ENCODE assay signal across 8 cellular contexts in genomic region chr2:218273214-218273907, GRCh38. TPM values are rescaled to one million over a fixed set of nuclear protein-coding genes. Genes with fewer than 3 reads are reported as not detected.
DNase-seq lines count a peak whose midpoint lies in the region; ATAC-seq and TF ChIP-seq lines count a peak whose summit lies in the region.
"Not testable (repeated sequence)": the region's sequence is repeated elsewhere in the genome, so short reads cannot be mapped to it uniquely, and the experiment has no call there.

No MANE protein-coding gene starts in this region.

- not testable (repeated sequence) for H2BK120ac ChIP-seq in IMR-90 (ENCODE audit: low read depth, low read length)

- H3K4me1 Mint-ChIP-seq in activated CD4-positive, alpha-beta memory T cell treated with anti-CD3 and anti-CD28 coated beads for 36 hours (ENCODE audit: low read depth), result peaks cover 24% of the 10 kb centered on the region
- H3K4me1 Mint-ChIP-seq in MCF 10A (ENCODE audit: insufficient read depth, unreplicated experiment), result peaks cover 35% of the 10 kb centered on the region
- peaks cover 27% of the 10 kb centered on the region for H3K4me1 Mint-ChIP-seq in mesothelial cell of epicardium

- not testable (repeated sequence) for H3K27me3 Mint-ChIP-seq in activated CD4-positive, alpha-beta memory T cell treated with anti-CD3 and anti-CD28 coated beads for 36 hours; MCF 10A (ENCODE audit: insufficient read depth, unreplicated experiment); mesothelial cell of epicardium (ENCODE audit: low read depth)

- H4K5ac ChIP-seq in IMR-90 (ENCODE audit: low read depth, low read length), result not testable (repeated sequence)

- H3K4me3 ChIP-seq in ACC112 (ENCODE audit: low read depth, low read length); IMR-90 (ENCODE audit: insufficient read depth, low read depth, low read length): not testable (repeated sequence)
- H3K4me3 ChIP-seq in rectal smooth muscle tissue (ENCODE audit: low read length), result peak overlapping the region; percentile 23

- POLR2A ChIA-PET in IMR-90 (lab: Charles Lee; ENCODE audit: unreplicated experiment), result interaction anchor here (0.6 to 1.1 kb wide), 2 partner anchors 9 to 14 kb away, joined by 3 to 4 read pairs; no protein-coding TSS in a partner anchor
- POLR2A ChIA-PET in activated CD4-positive, alpha-beta memory T cell treated with anti-CD3 and anti-CD28 coated beads for 36 hours (lab: Charles Lee), result interaction anchor here (8.4 kb wide), 1 partner anchor 14 kb away, joined by 115 read pairs; the partner anchor contains the start of gene TMBIM1
- POLR2A ChIA-PET in MCF 10A (lab: Yijun Ruan, JAX), result interaction anchor here (0.7 to 8.0 kb wide), 8 partner anchors 14 to 296 kb away, joined by 3 to 390 read pairs (median 6); partner anchors contain the start of genes ARPC2 and TMBIM1

- intact Hi-C loops in IMR-90 (cut with micrococcal nuclease) (loop anchor here (2.0 to 10.0 kb wide), 2 partner anchors 13 to 291 kb away; partner anchors contain the start of genes CNOT9 and USP37), Right ventricle myocardium superior (cut with DNase I) (loop anchor here (10.0 kb wide), 1 partner anchor 191 kb away; no protein-coding TSS in a partner anchor)
- intact Hi-C loops in activated CD4-positive, alpha-beta memory T cell treated with anti-CD3 and anti-CD28 coated beads for 36 hours (cut with micrococcal nuclease), result loop anchor here (2.0 to 5.0 kb wide), 2 partner anchors 106 to 375 kb away; partner anchors contain the start of gene CXCR1
- intact Hi-C loops in MCF 10A (cut with micrococcal nuclease), result not testable (repeated sequence)

- not testable (repeated sequence) for H3K9me3 Mint-ChIP-seq in activated CD4-positive, alpha-beta memory T cell treated with anti-CD3 and anti-CD28 coated beads for 36 hours; MCF 10A (ENCODE audit: unreplicated experiment); mesothelial cell of epicardium

- H2BK15ac ChIP-seq in IMR-90 (ENCODE audit: low read depth, low read length), result not testable (repeated sequence)

- H3K4ac ChIP-seq in IMR-90 (ENCODE audit: low read depth, low read length), result peak overlapping the region; percentile 68; the same call in 1 of the 2 replicates

- H4K91ac ChIP-seq in IMR-90 (ENCODE audit: insufficient read depth, low read depth, low read length), result not testable (repeated sequence)

- H3K56ac ChIP-seq in IMR-90 (ENCODE audit: extremely low read depth, insufficient read depth, low read length), result not testable (repeated sequence)

- TF ChIP-seq CTCF in IMR-90 (conservative IDR thresholded peaks at IDR 0.05; ENCODE audit: low read depth, low read length); MCF 10A (IDR thresholded peaks at IDR 0.05; ENCODE audit: unreplicated experiment); mesothelial cell of epicardium (IDR thresholded peaks at IDR 0.05; ENCODE audit: unreplicated experiment): not testable (repeated sequence)

- not testable (repeated sequence) for H3K23ac ChIP-seq in IMR-90 (ENCODE audit: low read depth, low read length)

- no CpG with 5 or more reads among the region's 8 CpGs for WGBS in IMR-90 (ENCODE audit: extremely low coverage in 2 of 2, insufficient read length in 1 of 2), 2 experiments

- H3K4me3 Mint-ChIP-seq in activated CD4-positive, alpha-beta memory T cell treated with anti-CD3 and anti-CD28 coated beads for 36 hours; mesothelial cell of epicardium: not testable (repeated sequence)
- peak overlapping the region; percentile 97 for H3K4me3 Mint-ChIP-seq in MCF 10A (ENCODE audit: unreplicated experiment)

- H2BK5ac ChIP-seq in IMR-90 (ENCODE audit: low read depth, low read length, poor library complexity, severe bottlenecking), result not testable (repeated sequence)

- H3K4me2 ChIP-seq in IMR-90 (ENCODE audit: low read depth, low read length), result not testable (repeated sequence)

- H3K4me1 ChIP-seq in ACC112 (ENCODE audit: control insufficient read depth, insufficient read depth, low read length, unreplicated experiment), result peaks cover 16% of the 10 kb centered on the region
- peaks cover 10% of the 10 kb centered on the region for H3K4me1 ChIP-seq in IMR-90 (ENCODE audit: control insufficient read depth, insufficient read depth, low read length)
- H3K4me1 ChIP-seq in rectal smooth muscle tissue (ENCODE audit: control insufficient read depth, insufficient read depth, low read length), result peaks cover 21% of the 10 kb centered on the region

- not testable (repeated sequence) for ATAC-seq in IMR-90 (ENCODE audit: low read depth); Right ventricle myocardium superior (ENCODE audit: poor library complexity)

- H3K9ac ChIP-seq in IMR-90 (ENCODE audit: low read depth, low read length); rectal smooth muscle tissue (ENCODE audit: low read length): not testable (repeated sequence)

- in situ Hi-C loops in IMR-90 (cut with MboI; ENCODE audit: low sequenced_read_pairs), result loop anchor here (10.0 kb wide), 1 partner anchor 121 kb away; the partner anchor contains the start of gene CTDSP1

- peak overlapping the region; percentile 42 for H3K27ac Mint-ChIP-seq in activated CD4-positive, alpha-beta memory T cell treated with anti-CD3 and anti-CD28 coated beads for 36 hours
- H3K27ac Mint-ChIP-seq in MCF 10A (ENCODE audit: low read depth, unreplicated experiment), result peak overlapping the region; percentile 88
- peak overlapping the region; percentile 56 for H3K27ac Mint-ChIP-seq in mesothelial cell of epicardium

- H3K36me3 Mint-ChIP-seq in activated CD4-positive, alpha-beta memory T cell treated with anti-CD3 and anti-CD28 coated beads for 36 hours, result peaks cover 34% of the 10 kb centered on the region
- H3K36me3 Mint-ChIP-seq in MCF 10A (ENCODE audit: insufficient read depth, unreplicated experiment) (peaks cover 74% of the 10 kb centered on the region), mesothelial cell of epicardium (peaks cover 15% of the 10 kb centered on the region)

- not testable (repeated sequence) for H2AFZ ChIP-seq in ACC112 (ENCODE audit: low read length, unreplicated experiment); IMR-90 (replicated peaks; ENCODE audit: low read length, poor library complexity)

- not testable (repeated sequence) for H4K8ac ChIP-seq in IMR-90 (ENCODE audit: low read depth in 2 of 2, low read length in 2 of 2)

- DNase-seq in IMR-90; activated CD4-positive, alpha-beta memory T cell treated with anti-CD3 and anti-CD28 coated beads for 36 hours; MCF 10A (ENCODE audit: unreplicated experiment); mesothelial cell of epicardium (ENCODE audit: low spot score in 2 of 2, unreplicated experiment in 2 of 2): not testable (repeated sequence)
- DNase-seq in Right ventricle myocardium superior, result peak; percentile 47

- not testable (repeated sequence) for H4K20me1 ChIP-seq in IMR-90 (ENCODE audit: insufficient read depth, low read length)

- H3K14ac ChIP-seq in IMR-90 (replicated peaks; ENCODE audit: low read depth, low read length), result not testable (repeated sequence)

- 0 out of 2 replicates have a peak overlapping the region, but pooled peaks have one; percentile 36 for H2AK5ac ChIP-seq in IMR-90 (ENCODE audit: low read depth, low read length)

- not testable (repeated sequence) for H3K18ac ChIP-seq in IMR-90 (ENCODE audit: low read depth, low read length)

- H3K27me3 ChIP-seq in ACC112 (ENCODE audit: insufficient read depth, low read length); IMR-90 (ENCODE audit: control insufficient read depth, insufficient read depth, low read length); rectal smooth muscle tissue (ENCODE audit: control insufficient read depth, insufficient read depth, low read length): not testable (repeated sequence)

- peaks cover 27% of the 10 kb centered on the region for H3K79me2 ChIP-seq in ACC112 (ENCODE audit: control insufficient read depth, insufficient read depth, low read length, unreplicated experiment)

- peak overlapping the region; percentile 0 for H2AK9ac ChIP-seq in IMR-90 (replicated peaks; ENCODE audit: low read depth, low read length, poor library complexity)

- CTCF ChIA-PET in IMR-90 (lab: Yijun Ruan, JAX), result interaction anchor here (0.8 to 3.9 kb wide), 4 partner anchors 11 to 169 kb away, joined by 3 to 24 read pairs (median 4); partner anchors contain the start of genes CATIP and TMBIM1
- CTCF ChIA-PET in activated CD4-positive, alpha-beta memory T cell treated with anti-CD3 and anti-CD28 coated beads for 36 hours (lab: Charles Lee), result interaction anchor here (0.7 to 7.7 kb wide), 11 partner anchors 11 to 1925 kb away, joined by 3 to 197 read pairs (median 4); partner anchors contain the start of genes CATIP and TMBIM1
- CTCF ChIA-PET in MCF 10A (lab: Yijun Ruan, JAX), result interaction anchor here (0.5 to 7.7 kb wide), 19 partner anchors 11 to 181 kb away, joined by 3 to 215 read pairs (median 4); partner anchors contain the start of genes CATIP, CTDSP1 and TMBIM1

- TF ChIP-seq POLR2A in IMR-90 (IDR thresholded peaks at IDR 0.05; ENCODE audit: low read depth, low read length), result not testable (repeated sequence)

- not testable (repeated sequence) for H3K36me3 ChIP-seq in ACC112 (ENCODE audit: insufficient read depth, low read length)
- H3K36me3 ChIP-seq in IMR-90 (ENCODE audit: control insufficient read depth, insufficient read depth, low read length), result peaks cover 47% of the 10 kb centered on the region
- peaks cover 36% of the 10 kb centered on the region for H3K36me3 ChIP-seq in rectal smooth muscle tissue (ENCODE audit: control insufficient read depth, insufficient read depth, low read length)

- not testable (repeated sequence) for H2BK20ac ChIP-seq in IMR-90 (ENCODE audit: low read depth, low read length)

- H3K79me1 ChIP-seq in IMR-90 (ENCODE audit: low read depth in 1 of 2, low read length in 2 of 2), result peaks cover 20 to 74% of the 10 kb centered on the region in 2 experiments; a peak in 3 of 4 replicates

- TF ChIP-seq RAD21 in IMR-90 (IDR thresholded peaks at IDR 0.05; ENCODE audit: low read length), result not testable (repeated sequence)

- dilution Hi-C loops in IMR-90 (cut with HindIII; ENCODE audit: low sequenced_read_pairs, unreplicated experiment), result not testable (repeated sequence)

- H3K27ac ChIP-seq in ACC112 (ENCODE audit: low read depth, low read length) (peak overlapping the region; percentile 47; the same call in 1 of the 2 replicates), rectal smooth muscle tissue (ENCODE audit: low read depth, low read length) (peak overlapping the region; percentile 80), temporal lobe (ENCODE audit: low read depth, low read length) (peak overlapping the region; percentile 4)
- H3K27ac ChIP-seq in IMR-90 (ENCODE audit: insufficient read depth, low read length), result not testable (repeated sequence)

- not testable (repeated sequence) for H3K9me3 ChIP-seq in IMR-90 (ENCODE audit: control insufficient read depth, insufficient read depth, low read length)

- H3K9me1 ChIP-seq in IMR-90 (ENCODE audit: insufficient read depth, low read length), result not testable (repeated sequence)

- BruUV-seq in IMR-90 (replicated peaks; lab: Mats Ljungman, UMichigan); MCF 10A (replicated peaks; lab: Mats Ljungman, UMichigan): not testable (repeated sequence)

RNA-seq across cellular contexts. Expression of gene PNKD, which starts 3.0 kb away (rescaled TPM):
- 19.2 and 22.2 TPM in 2 replicates for total RNA-seq in IMR-90 (2012; rRNA removed)
- polyA plus RNA-seq in IMR-90 (2012; rRNA removed), result 68.5 and 70.1 TPM in 2 replicates
- 86.1 and 87.9 TPM in 2 replicates for polyA plus RNA-seq in IMR-90 (2012; cell fraction: cytosol; rRNA removed)
- polyA plus RNA-seq in IMR-90 (2012; cell fraction: nucleus; rRNA removed; ENCODE audit: low replicate concordance), result 29.9 and 38.4 TPM in 2 replicates
- total RNA-seq in activated CD4-positive, alpha-beta memory T cell treated with anti-CD3 and anti-CD28 coated beads for 36 hours, result 10 to 100 TPM; 18.4 to 19.4 TPM
- 13.0 and 23.1 TPM in 2 replicates for total RNA-seq in MCF 10A (2022)
- 72.9 TPM for total RNA-seq in Right ventricle myocardium superior
- 63.2 to 70.4 TPM (median 69.5 TPM) in 3 replicates for total RNA-seq in mesothelial cell of epicardium
- 18.7 TPM for total RNA-seq in temporal lobe

RNA-seq across cellular contexts. Expression of gene AAMP, which starts 3.4 kb away (rescaled TPM):
- total RNA-seq in IMR-90 (2012; rRNA removed) (112 and 118 TPM in 2 replicates), MCF 10A (2022) (95.7 and 98.7 TPM in 2 replicates), Right ventricle myocardium superior (48.4 TPM), mesothelial cell of epicardium (66.6 to 67.2 TPM (median 67.1 TPM) in 3 replicates), temporal lobe (94.2 TPM)
- 104 and 108 TPM in 2 replicates for polyA plus RNA-seq in IMR-90 (2012; rRNA removed)
- polyA plus RNA-seq in IMR-90 (2012; cell fraction: cytosol; rRNA removed), result 132 and 175 TPM in 2 replicates
- polyA plus RNA-seq in IMR-90 (2012; cell fraction: nucleus; rRNA removed; ENCODE audit: low replicate concordance), result 140 and 213 TPM in 2 replicates
- 10 to 100 TPM; 60.8 to 65.6 TPM for total RNA-seq in activated CD4-positive, alpha-beta memory T cell treated with anti-CD3 and anti-CD28 coated beads for 36 hours

RNA-seq across cellular contexts. Expression of gene GPBAR1, which starts 12.5 kb away (rescaled TPM):
- total RNA-seq in IMR-90 (2012; rRNA removed) (under 0.01 TPM in 1 of 2 replicates, not detected in the other), MCF 10A (2022) (0.16 TPM in 1 of 2 replicates, not detected in the other), Right ventricle myocardium superior (1.8 TPM), mesothelial cell of epicardium (0.55 to 0.93 TPM (median 0.78 TPM) in 3 replicates), temporal lobe (0.25 TPM)
- polyA plus RNA-seq in IMR-90 (2012; rRNA removed), result 0.13 and 0.21 TPM in 2 replicates
- 0.05 and 0.13 TPM in 2 replicates for polyA plus RNA-seq in IMR-90 (2012; cell fraction: cytosol; rRNA removed)
- 0.56 and 2.4 TPM in 2 replicates for polyA plus RNA-seq in IMR-90 (2012; cell fraction: nucleus; rRNA removed; ENCODE audit: low replicate concordance)
- under 1 TPM; 0.14 to 0.19 TPM for total RNA-seq in activated CD4-positive, alpha-beta memory T cell treated with anti-CD3 and anti-CD28 coated beads for 36 hours

RNA-seq across cellular contexts. Expression of gene TMBIM1, which starts 18.9 kb away (rescaled TPM):
- total RNA-seq in IMR-90 (2012; rRNA removed), result 78.6 and 102 TPM in 2 replicates
- polyA plus RNA-seq in IMR-90 (2012; rRNA removed), result 81.2 and 84.6 TPM in 2 replicates
- 29.3 and 57.5 TPM in 2 replicates for polyA plus RNA-seq in IMR-90 (2012; cell fraction: cytosol; rRNA removed)
- polyA plus RNA-seq in IMR-90 (2012; cell fraction: nucleus; rRNA removed; ENCODE audit: low replicate concordance), result 45.5 and 46.8 TPM in 2 replicates
- 10 to 100 TPM; 71.8 to 79.2 TPM for total RNA-seq in activated CD4-positive, alpha-beta memory T cell treated with anti-CD3 and anti-CD28 coated beads for 36 hours
- total RNA-seq in MCF 10A (2022), result 96.8 and 107 TPM in 2 replicates
- total RNA-seq in Right ventricle myocardium superior, result 117 TPM
- 74.9 to 82.6 TPM (median 80.7 TPM) in 3 replicates for total RNA-seq in mesothelial cell of epicardium
- total RNA-seq in temporal lobe, result 8.1 TPM

RNA-seq across cellular contexts. Expression of gene ARPC2, which starts 56.4 kb away (rescaled TPM):
- total RNA-seq in IMR-90 (2012; rRNA removed), result 635 and 696 TPM in 2 replicates
- polyA plus RNA-seq in IMR-90 (2012; rRNA removed), result 544 and 561 TPM in 2 replicates
- 259 and 280 TPM in 2 replicates for polyA plus RNA-seq in IMR-90 (2012; cell fraction: cytosol; rRNA removed)
- 120 and 334 TPM in 2 replicates for polyA plus RNA-seq in IMR-90 (2012; cell fraction: nucleus; rRNA removed; ENCODE audit: low replicate concordance)
- 100 to 1,000 TPM; 564 to 570 TPM for total RNA-seq in activated CD4-positive, alpha-beta memory T cell treated with anti-CD3 and anti-CD28 coated beads for 36 hours
- total RNA-seq in MCF 10A (2022), result 196 and 284 TPM in 2 replicates
- 123 TPM for total RNA-seq in Right ventricle myocardium superior
- 274 to 279 TPM (median 276 TPM) in 3 replicates for total RNA-seq in mesothelial cell of epicardium
- 95.6 TPM for total RNA-seq in temporal lobe
